In the genomic region with DNA sequence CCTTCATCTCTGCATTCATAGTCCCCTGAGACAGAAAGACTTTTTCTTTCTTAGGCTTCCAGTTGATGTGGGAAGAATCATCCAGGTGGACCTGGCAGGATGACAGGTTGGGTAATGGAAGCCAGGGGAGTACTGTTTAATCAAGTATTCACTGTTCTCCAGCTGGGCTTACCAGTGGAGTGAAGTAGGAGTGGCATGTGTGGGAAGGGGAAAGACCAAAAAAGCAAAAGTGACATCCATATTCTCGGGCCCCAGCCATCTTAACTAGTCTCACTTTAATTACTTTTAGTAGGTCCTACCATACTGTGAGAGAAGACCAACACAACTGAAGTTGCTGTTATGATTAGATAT, we compare ENCODE assay signal across 1 cellular context.
TF ChIP-seq lines count a peak whose summit lies in the region.

No MANE protein-coding gene starts in this region.

TF ChIP-seq in HepG2, 621 proteins besides CTCF, POLR2A, EP300 and RAD21 (continued from another document):
- TF ChIP-seq, protein P1, sequence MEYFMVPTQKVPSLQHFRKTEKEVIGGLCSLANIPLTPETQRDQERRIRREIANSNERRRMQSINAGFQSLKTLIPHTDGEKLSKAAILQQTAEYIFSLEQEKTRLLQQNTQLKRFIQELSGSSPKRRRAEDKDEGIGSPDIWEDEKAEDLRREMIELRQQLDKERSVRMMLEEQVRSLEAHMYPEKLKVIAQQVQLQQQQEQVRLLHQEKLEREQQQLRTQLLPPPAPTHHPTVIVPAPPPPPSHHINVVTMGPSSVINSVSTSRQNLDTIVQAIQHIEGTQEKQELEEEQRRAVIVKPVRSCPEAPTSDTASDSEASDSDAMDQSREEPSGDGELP (IDR thresholded peaks at IDR 0.05; ENCODE audit: borderline replicate concordance, low read depth): no peak
- TF ChIP-seq BRCA1 (CRISPR knock-in tag; IDR thresholded peaks at IDR 0.05) (no peak), ZNF350 (CRISPR knock-in tag; IDR thresholded peaks at IDR 0.05; ENCODE audit: borderline replicate concordance, low read depth) (no peak), ATAD3A (CRISPR knock-in tag; IDR thresholded peaks at IDR 0.05) (no peak), ZNF282 (IDR thresholded peaks at IDR 0.05; ENCODE audit: partially characterized antibody) (no peak), NFIC (IDR thresholded peaks at IDR 0.05; ENCODE audit: low read length) (no peak), NR2F1 (CRISPR knock-in tag; IDR thresholded peaks at IDR 0.05) (no peak), NAIF1 (CRISPR knock-in tag; IDR thresholded peaks at IDR 0.05; ENCODE audit: borderline replicate concordance) (no peak), ZSCAN31 (CRISPR knock-in tag; IDR thresholded peaks at IDR 0.05; ENCODE audit: low read depth) (no peak), BRF2 (CRISPR knock-in tag; IDR thresholded peaks at IDR 0.05) (no peak), NCOA1 (CRISPR knock-in tag; IDR thresholded peaks at IDR 0.05) (no peak), MZF1 (CRISPR knock-in tag; IDR thresholded peaks at IDR 0.05; ENCODE audit: borderline replicate concordance) (no peak), CREM (IDR thresholded peaks at IDR 0.05) (no peak), CREM (CRISPR knock-in tag; IDR thresholded peaks at IDR 0.05) (no peak), NFYB (CRISPR knock-in tag; IDR thresholded peaks at IDR 0.05) (no peak), ZNF530 (CRISPR knock-in tag; IDR thresholded peaks at IDR 0.05; ENCODE audit: low read depth) (no peak), FOXM1 (CRISPR knock-in tag; IDR thresholded peaks at IDR 0.05) (no peak)
- TF ChIP-seq, protein P2, sequence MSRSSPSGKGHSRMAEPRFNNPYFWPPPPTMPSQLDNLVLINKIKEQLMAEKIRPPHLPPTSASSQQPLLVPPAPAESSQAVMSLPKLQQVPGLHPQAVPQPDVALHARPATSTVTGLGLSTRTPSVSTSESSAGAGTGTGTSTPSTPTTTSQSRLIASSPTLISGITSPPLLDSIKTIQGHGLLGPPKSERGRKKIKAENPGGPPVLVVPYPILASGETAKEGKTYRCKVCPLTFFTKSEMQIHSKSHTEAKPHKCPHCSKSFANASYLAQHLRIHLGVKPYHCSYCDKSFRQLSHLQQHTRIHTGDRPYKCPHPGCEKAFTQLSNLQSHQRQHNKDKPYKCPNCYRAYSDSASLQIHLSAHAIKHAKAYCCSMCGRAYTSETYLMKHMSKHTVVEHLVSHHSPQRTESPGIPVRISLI (CRISPR knock-in tag; IDR thresholded peaks at IDR 0.05; ENCODE audit: borderline replicate concordance): no peak
TF ChIP-seq in HepG2: peak in this region for 0.
